In genomic region chr4:6589444-6589843, GRCh38 we compare ENCODE assay signal across 2 cellular contexts.
A peak's percentile ranks its signal among the peaks of the same experiment; 100 is the strongest.
TF ChIP-seq lines count a peak whose summit lies in the region.

No MANE protein-coding gene starts in this region.

TF ChIP-seq in HepG2, 621 proteins besides CTCF, POLR2A, EP300 and RAD21:
- no peak for TF ChIP-seq RAD51 (IDR thresholded peaks at IDR 0.05; ENCODE audit: borderline replicate concordance)
- TF ChIP-seq ZNF382 (CRISPR knock-in tag; IDR thresholded peaks at IDR 0.05; ENCODE audit: borderline replicate concordance) = no peak
- peak; percentile 73 for TF ChIP-seq ZNF629 (CRISPR knock-in tag; conservative IDR thresholded peaks at IDR 0.05)
- TF ChIP-seq NCOA2 (CRISPR knock-in tag; IDR thresholded peaks at IDR 0.05) = no peak

TF ChIP-seq in K562, 482 proteins besides CTCF, POLR2A, EP300 and RAD21:
- TF ChIP-seq RBM25 (IDR thresholded peaks at IDR 0.05; ENCODE audit: low read depth, low read length, severe bottlenecking) (peak; percentile 75), SMAD3 (CRISPR knock-in tag; conservative IDR thresholded peaks at IDR 0.05) (no peak), KDM1A (IDR thresholded peaks at IDR 0.05) (peak in 1 of 2 experiments; percentile 46; a peak in 1 of 4 replicates), BCOR (IDR thresholded peaks at IDR 0.05) (peak; percentile 83), ADNP (tag; IDR thresholded peaks at IDR 0.05) (peak; percentile 73), RREB1 (CRISPR knock-in tag; IDR thresholded peaks at IDR 0.05) (no peak), MCM5 (IDR thresholded peaks at IDR 0.05; ENCODE audit: low read depth) (no peak), ZNF12 (CRISPR knock-in tag; IDR thresholded peaks at IDR 0.05) (no peak), POLR2G (IDR thresholded peaks at IDR 0.05; ENCODE audit: low read depth, low read length) (no peak), SMARCA5 (IDR thresholded peaks at IDR 0.05) (peak; percentile 46; the same call in 1 of the 2 replicates), NELFE (IDR thresholded peaks at IDR 0.05; ENCODE audit: insufficient read depth, insufficient read length) (no peak)
